1 cellular context compared by ENCODE assay signal in the genomic region with DNA sequence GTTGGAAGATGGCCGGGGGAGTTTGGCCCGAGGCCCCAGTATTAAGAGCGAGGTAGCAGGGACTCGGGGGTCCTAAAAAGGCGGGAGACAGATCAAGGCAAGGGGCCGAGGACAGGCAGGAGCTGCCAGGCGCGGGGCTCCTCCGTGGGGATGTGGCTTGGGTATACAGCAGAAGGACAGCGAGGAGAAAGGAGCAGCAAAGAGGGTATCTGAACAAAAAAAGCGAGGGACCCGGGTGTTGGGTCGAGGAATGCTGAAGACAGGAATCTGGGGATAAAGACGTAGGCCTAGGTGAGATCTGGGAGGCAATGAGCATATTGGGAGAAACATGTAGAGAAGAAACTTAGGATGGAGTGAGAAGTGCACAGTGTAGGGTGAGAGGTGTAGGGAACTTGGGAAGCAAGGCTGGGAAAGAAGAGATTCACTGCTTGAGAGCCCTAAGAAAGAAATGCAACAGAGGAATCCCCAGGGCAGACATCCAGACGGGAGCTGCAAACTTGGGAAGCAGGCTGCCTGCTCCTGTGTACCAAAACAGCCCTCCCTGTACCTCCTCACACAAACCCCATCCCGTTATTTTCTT.
A peak's percentile ranks its signal among the peaks of the same experiment; 100 is the strongest.
TF ChIP-seq lines count a peak whose summit lies in the region.

No MANE protein-coding gene starts in this region.

TF ChIP-seq in A549, 52 proteins besides CTCF, POLR2A, EP300 and RAD21 (continued from another document):
- TF ChIP-seq, protein P1, sequence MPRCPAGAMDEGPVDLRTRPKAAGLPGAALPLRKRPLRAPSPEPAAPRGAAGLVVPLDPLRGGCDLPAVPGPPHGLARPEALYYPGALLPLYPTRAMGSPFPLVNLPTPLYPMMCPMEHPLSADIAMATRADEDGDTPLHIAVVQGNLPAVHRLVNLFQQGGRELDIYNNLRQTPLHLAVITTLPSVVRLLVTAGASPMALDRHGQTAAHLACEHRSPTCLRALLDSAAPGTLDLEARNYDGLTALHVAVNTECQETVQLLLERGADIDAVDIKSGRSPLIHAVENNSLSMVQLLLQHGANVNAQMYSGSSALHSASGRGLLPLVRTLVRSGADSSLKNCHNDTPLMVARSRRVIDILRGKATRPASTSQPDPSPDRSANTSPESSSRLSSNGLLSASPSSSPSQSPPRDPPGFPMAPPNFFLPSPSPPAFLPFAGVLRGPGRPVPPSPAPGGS (IDR thresholded peaks at IDR 0.05): no peak
- TF ChIP-seq PHF8 (IDR thresholded peaks at IDR 0.05; ENCODE audit: borderline replicate concordance, low read depth): 0 out of 2 replicates have a peak, but pooled peaks have one; percentile 20
- no peak for TF ChIP-seq EHMT2 (IDR thresholded peaks at IDR 0.05; ENCODE audit: low read depth)
- no peak for TF ChIP-seq HOXA7 (CRISPR knock-in tag; IDR thresholded peaks at IDR 0.05)
- TF ChIP-seq MAX (IDR thresholded peaks at IDR 0.05): no peak
- no peak for TF ChIP-seq ZNF302 (CRISPR knock-in tag; IDR thresholded peaks at IDR 0.05)
- TF ChIP-seq BHLHE40 (IDR thresholded peaks at IDR 0.05; ENCODE audit: low read depth, low read length): no peak
- TF ChIP-seq ELK1 (IDR thresholded peaks at IDR 0.05; ENCODE audit: low read depth, low read length): no peak
- TF ChIP-seq JUN (IDR thresholded peaks at IDR 0.05): no peak
- TF ChIP-seq NR3C1 (IDR thresholded peaks at IDR 0.05): no peak
- TF ChIP-seq FOXS1 (CRISPR knock-in tag; IDR thresholded peaks at IDR 0.05): no peak
- TF ChIP-seq ATOH8 (CRISPR knock-in tag; IDR thresholded peaks at IDR 0.05; ENCODE audit: low read depth): no peak
- TF ChIP-seq HOXB13 (CRISPR knock-in tag; IDR thresholded peaks at IDR 0.05; ENCODE audit: low read depth): no peak
- no peak for TF ChIP-seq EHF (CRISPR knock-in tag; IDR thresholded peaks at IDR 0.05)
- TF ChIP-seq SREBF2 (IDR thresholded peaks at IDR 0.05): no peak
